In the genomic region with DNA sequence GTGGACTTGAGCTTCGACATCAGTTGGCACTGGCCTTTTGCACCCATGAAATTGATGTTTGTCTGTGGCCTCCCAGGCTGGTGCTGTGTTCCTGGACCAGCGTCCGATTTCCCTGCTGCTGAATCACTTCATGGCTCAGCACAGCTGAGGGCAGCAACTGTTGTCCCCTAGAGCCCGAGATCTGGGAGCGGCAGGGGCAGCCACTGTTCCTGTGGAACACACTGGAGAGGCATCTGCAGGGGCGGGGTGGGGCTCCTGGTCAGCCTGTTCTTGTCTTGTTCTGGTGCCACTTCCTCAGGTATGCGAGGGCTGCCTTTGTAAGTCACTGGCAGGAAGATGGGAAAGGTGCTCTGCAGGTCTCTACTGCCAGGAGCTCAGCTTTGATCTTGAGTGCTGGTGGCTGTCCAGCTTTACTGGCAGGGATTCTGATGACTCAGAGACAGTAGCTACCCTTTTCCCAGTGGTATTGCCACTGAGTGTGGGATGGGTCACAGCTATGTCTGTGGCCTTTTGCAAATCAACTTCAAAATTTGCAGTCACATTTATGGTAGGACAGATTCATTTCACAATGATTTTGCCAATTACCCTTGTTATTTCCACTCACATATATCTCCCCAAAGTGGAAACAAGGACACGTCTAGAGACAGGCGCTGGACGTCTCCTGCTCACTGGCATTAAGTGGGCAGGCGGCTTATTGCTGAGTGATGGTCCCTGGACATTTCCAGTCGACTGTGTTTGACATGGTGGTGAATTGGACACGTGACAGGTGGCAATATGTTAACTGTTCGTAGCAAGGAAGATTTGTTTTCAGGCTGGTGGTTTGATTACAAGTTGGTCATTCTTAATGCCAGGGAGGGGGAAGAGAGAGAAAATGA, we compare ENCODE assay signal across 2 cellular contexts.
TF ChIP-seq lines count a peak whose summit lies in the region.

No MANE protein-coding gene starts in this region.

TF ChIP-seq in liver, 16 proteins besides CTCF, POLR2A, EP300 and RAD21:
- TF ChIP-seq, protein P1, sequence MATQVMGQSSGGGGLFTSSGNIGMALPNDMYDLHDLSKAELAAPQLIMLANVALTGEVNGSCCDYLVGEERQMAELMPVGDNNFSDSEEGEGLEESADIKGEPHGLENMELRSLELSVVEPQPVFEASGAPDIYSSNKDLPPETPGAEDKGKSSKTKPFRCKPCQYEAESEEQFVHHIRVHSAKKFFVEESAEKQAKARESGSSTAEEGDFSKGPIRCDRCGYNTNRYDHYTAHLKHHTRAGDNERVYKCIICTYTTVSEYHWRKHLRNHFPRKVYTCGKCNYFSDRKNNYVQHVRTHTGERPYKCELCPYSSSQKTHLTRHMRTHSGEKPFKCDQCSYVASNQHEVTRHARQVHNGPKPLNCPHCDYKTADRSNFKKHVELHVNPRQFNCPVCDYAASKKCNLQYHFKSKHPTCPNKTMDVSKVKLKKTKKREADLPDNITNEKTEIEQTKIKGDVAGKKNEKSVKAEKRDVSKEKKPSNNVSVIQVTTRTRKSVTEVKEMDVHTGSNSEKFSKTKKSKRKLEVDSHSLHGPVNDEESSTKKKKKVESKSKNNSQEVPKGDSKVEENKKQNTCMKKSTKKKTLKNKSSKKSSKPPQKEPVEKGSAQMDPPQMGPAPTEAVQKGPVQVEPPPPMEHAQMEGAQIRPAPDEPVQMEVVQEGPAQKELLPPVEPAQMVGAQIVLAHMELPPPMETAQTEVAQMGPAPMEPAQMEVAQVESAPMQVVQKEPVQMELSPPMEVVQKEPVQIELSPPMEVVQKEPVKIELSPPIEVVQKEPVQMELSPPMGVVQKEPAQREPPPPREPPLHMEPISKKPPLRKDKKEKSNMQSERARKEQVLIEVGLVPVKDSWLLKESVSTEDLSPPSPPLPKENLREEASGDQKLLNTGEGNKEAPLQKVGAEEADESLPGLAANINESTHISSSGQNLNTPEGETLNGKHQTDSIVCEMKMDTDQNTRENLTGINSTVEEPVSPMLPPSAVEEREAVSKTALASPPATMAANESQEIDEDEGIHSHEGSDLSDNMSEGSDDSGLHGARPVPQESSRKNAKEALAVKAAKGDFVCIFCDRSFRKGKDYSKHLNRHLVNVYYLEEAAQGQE (IDR thresholded peaks at IDR 0.05): peak; percentile 49
- TF ChIP-seq, protein P2, sequence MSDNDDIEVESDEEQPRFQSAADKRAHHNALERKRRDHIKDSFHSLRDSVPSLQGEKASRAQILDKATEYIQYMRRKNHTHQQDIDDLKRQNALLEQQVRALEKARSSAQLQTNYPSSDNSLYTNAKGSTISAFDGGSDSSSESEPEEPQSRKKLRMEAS (IDR thresholded peaks at IDR 0.05): no peak
- TF ChIP-seq SP1 (IDR thresholded peaks at IDR 0.05) (no peak), GABPA (IDR thresholded peaks at IDR 0.05 in 1 of 2, conservative IDR thresholded peaks at IDR 0.05 in 1 of 2) (no peak), NR2F2 (IDR thresholded peaks at IDR 0.05) (no peak), YY1 (IDR thresholded peaks at IDR 0.05) (no peak), RXRA (IDR thresholded peaks at IDR 0.05) (peak in 1 of 2 donors; percentile 10), JUND (IDR thresholded peaks at IDR 0.05) (peak; percentile 72 to 81), EGR1 (IDR thresholded peaks at IDR 0.05; ENCODE audit: low read depth in 2 of 2) (no peak), TAF1 (conservative IDR thresholded peaks at IDR 0.05) (no peak), FOXA1 (IDR thresholded peaks at IDR 0.05) (no peak), FOXA2 (IDR thresholded peaks at IDR 0.05) (no peak), HNF4A (conservative IDR thresholded peaks at IDR 0.05) (peak in 1 of 2 donors; percentile 12)
- TF ChIP-seq, protein P3, sequence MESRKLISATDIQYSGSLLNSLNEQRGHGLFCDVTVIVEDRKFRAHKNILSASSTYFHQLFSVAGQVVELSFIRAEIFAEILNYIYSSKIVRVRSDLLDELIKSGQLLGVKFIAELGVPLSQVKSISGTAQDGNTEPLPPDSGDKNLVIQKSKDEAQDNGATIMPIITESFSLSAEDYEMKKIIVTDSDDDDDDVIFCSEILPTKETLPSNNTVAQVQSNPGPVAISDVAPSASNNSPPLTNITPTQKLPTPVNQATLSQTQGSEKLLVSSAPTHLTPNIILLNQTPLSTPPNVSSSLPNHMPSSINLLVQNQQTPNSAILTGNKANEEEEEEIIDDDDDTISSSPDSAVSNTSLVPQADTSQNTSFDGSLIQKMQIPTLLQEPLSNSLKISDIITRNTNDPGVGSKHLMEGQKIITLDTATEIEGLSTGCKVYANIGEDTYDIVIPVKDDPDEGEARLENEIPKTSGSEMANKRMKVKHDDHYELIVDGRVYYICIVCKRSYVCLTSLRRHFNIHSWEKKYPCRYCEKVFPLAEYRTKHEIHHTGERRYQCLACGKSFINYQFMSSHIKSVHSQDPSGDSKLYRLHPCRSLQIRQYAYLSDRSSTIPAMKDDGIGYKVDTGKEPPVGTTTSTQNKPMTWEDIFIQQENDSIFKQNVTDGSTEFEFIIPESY (IDR thresholded peaks at IDR 0.05): no peak
- TF ChIP-seq, protein P4, sequence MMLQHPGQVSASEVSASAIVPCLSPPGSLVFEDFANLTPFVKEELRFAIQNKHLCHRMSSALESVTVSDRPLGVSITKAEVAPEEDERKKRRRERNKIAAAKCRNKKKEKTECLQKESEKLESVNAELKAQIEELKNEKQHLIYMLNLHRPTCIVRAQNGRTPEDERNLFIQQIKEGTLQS (IDR thresholded peaks at IDR 0.05): no peak
TF ChIP-seq in liver: peak in this region for 4.

TF ChIP-seq in HepG2, 621 proteins besides CTCF, POLR2A, EP300 and RAD21:
- TF ChIP-seq GATAD1 (CRISPR knock-in tag; IDR thresholded peaks at IDR 0.05) (no peak), ZNF510 (CRISPR knock-in tag; IDR thresholded peaks at IDR 0.05; ENCODE audit: low read depth) (no peak), ZNF552 (CRISPR knock-in tag; IDR thresholded peaks at IDR 0.05; ENCODE audit: borderline replicate concordance) (no peak), KAT7 (CRISPR knock-in tag; IDR thresholded peaks at IDR 0.05; ENCODE audit: borderline replicate concordance) (no peak), KDM6A (CRISPR knock-in tag; IDR thresholded peaks at IDR 0.05; ENCODE audit: low read depth) (no peak), DNMT3B (CRISPR knock-in tag; conservative IDR thresholded peaks at IDR 0.05) (no peak)
- TF ChIP-seq, protein P5, sequence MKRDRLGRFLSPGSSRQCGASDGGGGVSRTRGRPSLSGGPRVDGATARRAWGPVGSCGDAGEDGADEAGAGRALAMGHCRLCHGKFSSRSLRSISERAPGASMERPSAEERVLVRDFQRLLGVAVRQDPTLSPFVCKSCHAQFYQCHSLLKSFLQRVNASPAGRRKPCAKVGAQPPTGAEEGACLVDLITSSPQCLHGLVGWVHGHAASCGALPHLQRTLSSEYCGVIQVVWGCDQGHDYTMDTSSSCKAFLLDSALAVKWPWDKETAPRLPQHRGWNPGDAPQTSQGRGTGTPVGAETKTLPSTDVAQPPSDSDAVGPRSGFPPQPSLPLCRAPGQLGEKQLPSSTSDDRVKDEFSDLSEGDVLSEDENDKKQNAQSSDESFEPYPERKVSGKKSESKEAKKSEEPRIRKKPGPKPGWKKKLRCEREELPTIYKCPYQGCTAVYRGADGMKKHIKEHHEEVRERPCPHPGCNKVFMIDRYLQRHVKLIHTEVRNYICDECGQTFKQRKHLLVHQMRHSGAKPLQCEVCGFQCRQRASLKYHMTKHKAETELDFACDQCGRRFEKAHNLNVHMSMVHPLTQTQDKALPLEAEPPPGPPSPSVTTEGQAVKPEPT (CRISPR knock-in tag; IDR thresholded peaks at IDR 0.05; ENCODE audit: low read depth): no peak
- TF ChIP-seq, protein P6, sequence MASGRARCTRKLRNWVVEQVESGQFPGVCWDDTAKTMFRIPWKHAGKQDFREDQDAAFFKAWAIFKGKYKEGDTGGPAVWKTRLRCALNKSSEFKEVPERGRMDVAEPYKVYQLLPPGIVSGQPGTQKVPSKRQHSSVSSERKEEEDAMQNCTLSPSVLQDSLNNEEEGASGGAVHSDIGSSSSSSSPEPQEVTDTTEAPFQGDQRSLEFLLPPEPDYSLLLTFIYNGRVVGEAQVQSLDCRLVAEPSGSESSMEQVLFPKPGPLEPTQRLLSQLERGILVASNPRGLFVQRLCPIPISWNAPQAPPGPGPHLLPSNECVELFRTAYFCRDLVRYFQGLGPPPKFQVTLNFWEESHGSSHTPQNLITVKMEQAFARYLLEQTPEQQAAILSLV (CRISPR knock-in tag; IDR thresholded peaks at IDR 0.05; ENCODE audit: borderline replicate concordance): no peak
TF ChIP-seq in HepG2: peak in this region for 0.
